In genomic region chr17:68248199-68248825, GRCh38 we compare ENCODE assay signal across 8 cellular contexts. TPM values are rescaled to one million over a fixed set of nuclear protein-coding genes. Genes with fewer than 3 reads are reported as not detected.
DNase-seq lines count a peak whose midpoint lies in the region; FAIRE-seq and TF ChIP-seq lines count a peak whose summit lies in the region.

No MANE protein-coding gene starts in this region.

- FAIRE-seq in HTR-8/SVneo (lab: Jason Lieb, UNC) = no peak

- no peaks in the 10 kb centered on the region for H3K9me2 ChIP-seq in DOHH2 (replicated peaks; ENCODE audit: control insufficient read depth, low read length)

- H3K4me3 Mint-ChIP-seq in activated CD4-positive, alpha-beta T cell treated with anti-CD3 and anti-CD28 coated beads, Interleukin-2, amount 10 ng/mL, durations not matched to agents 24 days and 14 days = peak overlapping the region; percentile 86

- H3K27me3 ChIP-seq in DOHH2 (ENCODE audit: control insufficient read depth, low read length) = no peaks in the 10 kb centered on the region

- peak overlapping the region; percentile 95 for H3K4me2 ChIP-seq in DOHH2 (ENCODE audit: low read length)

- H3K36me3 Mint-ChIP-seq in activated CD4-positive, alpha-beta T cell treated with anti-CD3 and anti-CD28 coated beads, Interleukin-2, amount 10 ng/mL, durations not matched to agents 24 days and 14 days (ENCODE audit: low read depth) = peaks cover 31% of the 10 kb centered on the region

- H3K27ac ChIP-seq in DOHH2 (ENCODE audit: low read depth, low read length) = peak overlapping the region; percentile 85

- TF ChIP-seq CTCF in DOHH2 (IDR thresholded peaks at IDR 0.05; ENCODE audit: low read depth, low read length, poor library complexity, severe bottlenecking) (no peak), GM20000 (IDR thresholded peaks at IDR 0.05; ENCODE audit: extremely low read depth, missing control alignments) (no peak), fibroblast of the aortic adventitia (IDR thresholded peaks at IDR 0.05; ENCODE audit: insufficient read depth, low read length) (no peak)

- H3F3A ChIP-seq in DOHH2 (ENCODE audit: control insufficient read depth, insufficient read depth) = peaks cover 54% of the 10 kb centered on the region

- intact Hi-C loops in activated CD4-positive, alpha-beta T cell treated with anti-CD3 and anti-CD28 coated beads, Interleukin-2, amount 10 ng/mL, durations not matched to agents 24 days and 14 days (cut with micrococcal nuclease) = loop anchor here (1.0 to 5.0 kb wide), 3 partner anchors 10 to 264 kb away; partner anchors contain the start of gene PRKAR1A

- H3K36me3 ChIP-seq in DOHH2 (ENCODE audit: control insufficient read depth, low read length) = peaks cover 52% of the 10 kb centered on the region

- H3K9me3 ChIP-seq in DOHH2 (ENCODE audit: control insufficient read depth, insufficient read depth, low read length) = no peaks in the 10 kb centered on the region

- peaks cover 86% of the 10 kb centered on the region for H3K4me1 ChIP-seq in DOHH2 (ENCODE audit: control insufficient read depth, low read length)

- DNase-seq in GM20000 (ENCODE audit: low spot score) (peak; percentile 32), HTR-8/SVneo (ENCODE audit: insufficient read length, low spot score) (peak; percentile 46), fibroblast of the aortic adventitia (ENCODE audit: low read depth) (peak; percentile 85), occipital lobe (lab: John Stamatoyannopoulos, UW) (peak; percentile 80), NCI-H2196 (lab: John Stamatoyannopoulos, UW; ENCODE audit: unreplicated experiment) (no peak), cortex of kidney (lab: John Stamatoyannopoulos, UW) (no peak)
- no peak for DNase-seq in activated CD4-positive, alpha-beta T cell treated with anti-CD3 and anti-CD28 coated beads, Interleukin-2, amount 10 ng/mL, durations not matched to agents 24 days and 14 days

- H3K27ac Mint-ChIP-seq in activated CD4-positive, alpha-beta T cell treated with anti-CD3 and anti-CD28 coated beads, Interleukin-2, amount 10 ng/mL, durations not matched to agents 24 days and 14 days = peak overlapping the region; percentile 93

- no peaks in the 10 kb centered on the region for H4K20me1 ChIP-seq in DOHH2 (ENCODE audit: control insufficient read depth, insufficient read depth, low read depth, low read length)

- H3K4me1 Mint-ChIP-seq in activated CD4-positive, alpha-beta T cell treated with anti-CD3 and anti-CD28 coated beads, Interleukin-2, amount 10 ng/mL, durations not matched to agents 24 days and 14 days = peaks cover 43% of the 10 kb centered on the region

- H3K4me3 ChIP-seq in DOHH2 (ENCODE audit: low read length) = peak overlapping the region; percentile 86
- H3K4me3 ChIP-seq in fibroblast of the aortic adventitia (ENCODE audit: low read depth, low read length) = peak overlapping the region; percentile 77

- H3K9me3 Mint-ChIP-seq in activated CD4-positive, alpha-beta T cell treated with anti-CD3 and anti-CD28 coated beads, Interleukin-2, amount 10 ng/mL, durations not matched to agents 24 days and 14 days = no peaks in the 10 kb centered on the region

- H3K27me3 Mint-ChIP-seq in activated CD4-positive, alpha-beta T cell treated with anti-CD3 and anti-CD28 coated beads, Interleukin-2, amount 10 ng/mL, durations not matched to agents 24 days and 14 days = no peaks in the 10 kb centered on the region

- H3K79me2 ChIP-seq in DOHH2 (ENCODE audit: control insufficient read depth, low read length) = peaks cover 72% of the 10 kb centered on the region

RNA-seq across cellular contexts. Expression of gene AMZ2, which starts 0.5 kb away (rescaled TPM):
- 75.8 and 77.5 TPM in 2 replicates for total RNA-seq in activated CD4-positive, alpha-beta T cell treated with anti-CD3 and anti-CD28 coated beads, Interleukin-2, amount 10 ng/mL, durations not matched to agents 24 days and 14 days
- total RNA-seq in fibroblast of the aortic adventitia (ENCODE audit: low replicate concordance) = 89.7 and 170 TPM in 2 replicates
- 58.2 TPM for total RNA-seq in occipital lobe

RNA-seq across cellular contexts. Expression of gene SLC16A6, which starts 42.6 kb away (rescaled TPM):
- 2.6 and 2.7 TPM in 2 replicates for total RNA-seq in activated CD4-positive, alpha-beta T cell treated with anti-CD3 and anti-CD28 coated beads, Interleukin-2, amount 10 ng/mL, durations not matched to agents 24 days and 14 days
- total RNA-seq in fibroblast of the aortic adventitia (ENCODE audit: low replicate concordance) = 0.09 TPM in 1 of 2 replicates, not detected in the other
- 3.1 TPM for total RNA-seq in occipital lobe

RNA-seq across cellular contexts. Expression of gene ARSG, which starts 43.0 kb away (rescaled TPM):
- total RNA-seq in activated CD4-positive, alpha-beta T cell treated with anti-CD3 and anti-CD28 coated beads, Interleukin-2, amount 10 ng/mL, durations not matched to agents 24 days and 14 days = 5.6 and 7.1 TPM in 2 replicates
- 0.25 and 2.7 TPM in 2 replicates for total RNA-seq in fibroblast of the aortic adventitia (ENCODE audit: low replicate concordance)
- total RNA-seq in occipital lobe = 4.4 TPM

Comparison
In these comparisons a context has a peak if more than half of its experiments do, and no peak if none do; other contexts are left out.
1. DNase-seq: peak in GM20000 (single experiment), HTR-8/SVneo (single experiment), fibroblast of the aortic adventitia (single experiment) and occipital lobe (single experiment); none in activated CD4-positive, alpha-beta T cell treated with anti-CD3 and anti-CD28 coated beads, Interleukin-2, amount 10 ng/mL, durations not matched to agents 24 days and 14 days (single experiment), NCI-H2196 (single experiment) and cortex of kidney (single experiment).